Comparison of ENCODE assay signal across 8 cellular contexts in genomic region chr19:49642488-49643035, GRCh38. TPM values are rescaled to one million over a fixed set of nuclear protein-coding genes. Genes with fewer than 3 reads are reported as not detected.
DNase-seq lines count a peak whose midpoint lies in the region; ATAC-seq and TF ChIP-seq lines count a peak whose summit lies in the region.

No MANE protein-coding gene starts in this region.

- H3K4me3 Mint-ChIP-seq in stimulated activated naive CD8-positive, alpha-beta T cell treated with anti-CD3 and anti-CD28 coated beads, Interleukin-15, Interleukin-2, amounts not matched to agents 100 ng/mL and 50 ng/mL, for 24 hours: peak overlapping the region; percentile 98

- H3K79me2 ChIP-seq in mesendoderm (ENCODE audit: control insufficient read depth, insufficient read depth, low read length): peaks cover 31% of the 10 kb centered on the region

- DNase-seq in stimulated activated naive CD8-positive, alpha-beta T cell treated with anti-CD3 and anti-CD28 coated beads, Interleukin-15, Interleukin-2, amounts not matched to agents 100 U/mL and 50 U/mL, for 24 hours: no peak
- DNase-seq in body of pancreas (no peak), mesendoderm (peak; percentile 55), SKM-1 treated with dmso at 0.1 percent for 144 hours (lab: John Stamatoyannopoulos, UW; ENCODE audit: unreplicated experiment) (no peak), GM19240 (ENCODE audit: insufficient read length, low spot score) (no peak), NCI-H128 (lab: John Stamatoyannopoulos, UW; ENCODE audit: unreplicated experiment) (no peak)

- peaks cover 27% of the 10 kb centered on the region for H3K79me1 ChIP-seq in mesendoderm (ENCODE audit: low read length)

- peak overlapping the region; percentile 96 for H3K4ac ChIP-seq in mesendoderm (ENCODE audit: low read depth, low read length)

- H3K9me3 ChIP-seq in body of pancreas: no peaks in the 10 kb centered on the region

- H3K27me3 ChIP-seq in body of pancreas (no peaks in the 10 kb centered on the region), mesendoderm (ENCODE audit: insufficient read depth, low read length, poor library complexity) (no peaks in the 10 kb centered on the region)

- H3K23ac ChIP-seq in mesendoderm (ENCODE audit: low read length): peak overlapping the region; percentile 90

- no peak for ATAC-seq in stimulated activated naive CD8-positive, alpha-beta T cell treated with anti-CD3 and anti-CD28 coated beads, Interleukin-15, Interleukin-2, amounts not matched to agents 100 U/mL and 50 U/mL, for 24 hours
- ATAC-seq in body of pancreas (no peak), GM21737 (IDR thresholded peaks at IDR 0.05; ENCODE audit: unreplicated experiment) (no peak)

- H3K4me3 ChIP-seq in body of pancreas: peak overlapping the region; percentile 86 to 92
- H3K4me3 ChIP-seq in mesendoderm (ENCODE audit: low read length): peak overlapping the region; percentile 100

- TF ChIP-seq CTCF in body of pancreas (IDR thresholded peaks at IDR 0.05): no peak

- peak overlapping the region; percentile 91 for H4K8ac ChIP-seq in mesendoderm (ENCODE audit: low read depth, low read length)

- peak overlapping the region; percentile 100 for H3K9ac ChIP-seq in mesendoderm (ENCODE audit: low read length)

- no peak for TF ChIP-seq POLR2A in body of pancreas (IDR thresholded peaks at IDR 0.05)

- H2AK5ac ChIP-seq in mesendoderm (ENCODE audit: low read length): peak overlapping the region; percentile 99

- H3K4me1 ChIP-seq in body of pancreas (peaks cover 54% of the 10 kb centered on the region), mesendoderm (ENCODE audit: control insufficient read depth, low read depth, low read length) (peaks cover 2% of the 10 kb centered on the region)

- no peaks in the 10 kb centered on the region for H3K9me3 Mint-ChIP-seq in stimulated activated naive CD8-positive, alpha-beta T cell treated with anti-CD3 and anti-CD28 coated beads, Interleukin-15, Interleukin-2, amounts not matched to agents 100 ng/mL and 50 ng/mL, for 24 hours

- peak overlapping the region; percentile 98 for H3K18ac ChIP-seq in mesendoderm (ENCODE audit: low read length)

- H2BK5ac ChIP-seq in mesendoderm (ENCODE audit: low read length): peak overlapping the region; percentile 85

- peak overlapping the region; percentile 100 for H3K56ac ChIP-seq in mesendoderm (ENCODE audit: low read length)

- intact Hi-C loops in body of pancreas (cut with DNase I): no loop called here

- peaks cover 52% of the 10 kb centered on the region for H3K4me1 Mint-ChIP-seq in stimulated activated naive CD8-positive, alpha-beta T cell treated with anti-CD3 and anti-CD28 coated beads, Interleukin-15, Interleukin-2, amounts not matched to agents 100 ng/mL and 50 ng/mL, for 24 hours (ENCODE audit: low read depth)

- WGBS in body of pancreas, 2 donors: 2 to 6% methylated on average over 2 to 6 of the region's 6 CpGs
- WGBS in mesendoderm (ENCODE audit: extremely low coverage, insufficient coverage, low lambda C conversion rate): no CpG with 5 or more reads among the region's 6 CpGs

- no peak overlapping the region for H2BK120ac ChIP-seq in mesendoderm (ENCODE audit: low read depth, low read length)

- peaks cover 6% of the 10 kb centered on the region for H3K36me3 Mint-ChIP-seq in stimulated activated naive CD8-positive, alpha-beta T cell treated with anti-CD3 and anti-CD28 coated beads, Interleukin-15, Interleukin-2, amounts not matched to agents 100 ng/mL and 50 ng/mL, for 24 hours (ENCODE audit: low read depth)

- H4K5ac ChIP-seq in mesendoderm (ENCODE audit: low read length): no peak overlapping the region

- H3K27ac ChIP-seq in body of pancreas (peak overlapping the region; percentile 69 to 96 (median 73)), mesendoderm (ENCODE audit: low read depth, low read length) (peak overlapping the region; percentile 84)

- H3K36me3 ChIP-seq in body of pancreas (replicated peaks in 1 of 2; ENCODE audit: insufficient read depth in 1 of 2, low read depth in 2 of 2): no peaks in the 10 kb centered on the region
- H3K36me3 ChIP-seq in mesendoderm (ENCODE audit: control insufficient read depth, insufficient read depth, low read length): peaks cover 9% of the 10 kb centered on the region

- no peaks in the 10 kb centered on the region for H3K27me3 Mint-ChIP-seq in stimulated activated naive CD8-positive, alpha-beta T cell treated with anti-CD3 and anti-CD28 coated beads, Interleukin-15, Interleukin-2, amounts not matched to agents 100 ng/mL and 50 ng/mL, for 24 hours

- peak overlapping the region; percentile 78 for H3K4me2 ChIP-seq in mesendoderm (ENCODE audit: low read length)

- H3K27ac Mint-ChIP-seq in stimulated activated naive CD8-positive, alpha-beta T cell treated with anti-CD3 and anti-CD28 coated beads, Interleukin-15, Interleukin-2, amounts not matched to agents 100 ng/mL and 50 ng/mL, for 24 hours: peak overlapping the region; percentile 95

- no peak overlapping the region for H2BK15ac ChIP-seq in mesendoderm (replicated peaks; ENCODE audit: low read depth)

RNA-seq across cellular contexts. Expression of gene SCAF1, which starts 0.6 kb away (rescaled TPM):
- total RNA-seq in body of pancreas: 10 to 100 TPM; 16.1 to 36.6 TPM
- 42.4 TPM for polyA plus RNA-seq in mesendoderm (2013, experiment 1 of 2)
- 44.6 TPM for polyA plus RNA-seq in mesendoderm (2013, experiment 2 of 2)

RNA-seq across cellular contexts. Expression of gene RRAS, which starts 2.6 kb away (rescaled TPM):
- 10 to 100 TPM; 10.9 to 17.9 TPM for total RNA-seq in body of pancreas
- polyA plus RNA-seq in mesendoderm (2013, experiment 1 of 2): 7.3 TPM
- polyA plus RNA-seq in mesendoderm (2013, experiment 2 of 2): 8.4 TPM

RNA-seq across cellular contexts. Expression of gene IRF3, which starts 23.1 kb away (rescaled TPM):
- total RNA-seq in body of pancreas: 100 to 1,000 TPM in 1 of 2 donors, 10 to 100 TPM in 1; 46.7 to 134 TPM
- polyA plus RNA-seq in mesendoderm (2013, experiment 1 of 2): 94.1 TPM
- polyA plus RNA-seq in mesendoderm (2013, experiment 2 of 2): 90.7 TPM

RNA-seq across cellular contexts. Expression of gene BCL2L12, which starts 23.2 kb away (rescaled TPM):
- total RNA-seq in body of pancreas: 1 to 10 TPM; 3.6 to 5.6 TPM
- polyA plus RNA-seq in mesendoderm (2013, experiment 1 of 2): 151 TPM
- polyA plus RNA-seq in mesendoderm (2013, experiment 2 of 2): 154 TPM

RNA-seq across cellular contexts. Expression of gene PRMT1, which starts 34.5 kb away (rescaled TPM):
- total RNA-seq in body of pancreas: 10 to 100 TPM; 45.4 to 71.2 TPM
- 427 TPM for polyA plus RNA-seq in mesendoderm (2013, experiment 1 of 2)
- polyA plus RNA-seq in mesendoderm (2013, experiment 2 of 2): 426 TPM
